ENCODE assay signal across 1 cellular context in the genomic region with DNA sequence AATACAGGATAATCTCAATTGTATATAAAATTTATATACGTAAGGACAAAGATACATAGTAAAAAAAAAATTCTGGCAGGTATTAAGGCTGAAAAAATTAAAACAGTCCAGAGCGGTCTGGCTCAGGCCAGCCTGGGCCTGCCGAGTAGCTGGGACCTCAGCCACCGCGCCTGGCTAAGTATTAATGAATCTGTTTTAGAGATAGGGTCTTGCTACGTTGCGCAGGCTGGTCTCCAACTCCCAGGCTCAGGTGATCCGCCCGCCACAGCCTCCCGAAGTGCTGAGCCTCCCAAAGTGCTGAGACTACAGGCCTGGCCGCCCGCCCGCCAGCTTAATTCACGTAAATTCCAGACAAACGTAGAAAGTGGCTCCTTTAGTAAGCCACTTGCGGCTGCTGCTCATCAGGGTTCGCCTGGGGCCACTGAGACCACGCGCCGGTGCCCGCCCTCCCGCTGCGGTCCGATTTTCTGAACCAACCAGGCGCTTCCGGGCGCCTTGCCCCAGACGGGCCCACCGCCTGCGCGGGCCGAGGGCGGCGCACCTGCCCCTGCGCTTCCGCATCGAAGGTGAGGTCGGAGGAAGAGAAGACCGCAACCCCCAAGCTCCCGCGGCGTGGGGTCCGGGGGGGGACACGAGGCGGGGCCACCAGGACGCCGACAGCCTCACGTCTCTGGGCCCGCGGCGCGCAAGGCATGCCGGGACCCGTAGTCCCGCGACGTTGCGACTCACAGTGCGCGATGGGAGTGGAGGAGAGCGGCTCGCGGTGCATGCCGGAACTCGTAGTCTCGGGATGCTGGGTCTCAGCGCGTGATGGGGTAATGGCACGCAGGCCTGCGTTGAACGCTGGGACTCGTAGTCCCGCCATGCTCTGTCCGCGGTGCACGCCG.
TF ChIP-seq lines count a peak whose summit lies in the region.

No MANE protein-coding gene starts in this region.

TF ChIP-seq in HepG2, 621 proteins besides CTCF, POLR2A, EP300 and RAD21 (continued from another document and continues in another):
- TF ChIP-seq, protein P1, sequence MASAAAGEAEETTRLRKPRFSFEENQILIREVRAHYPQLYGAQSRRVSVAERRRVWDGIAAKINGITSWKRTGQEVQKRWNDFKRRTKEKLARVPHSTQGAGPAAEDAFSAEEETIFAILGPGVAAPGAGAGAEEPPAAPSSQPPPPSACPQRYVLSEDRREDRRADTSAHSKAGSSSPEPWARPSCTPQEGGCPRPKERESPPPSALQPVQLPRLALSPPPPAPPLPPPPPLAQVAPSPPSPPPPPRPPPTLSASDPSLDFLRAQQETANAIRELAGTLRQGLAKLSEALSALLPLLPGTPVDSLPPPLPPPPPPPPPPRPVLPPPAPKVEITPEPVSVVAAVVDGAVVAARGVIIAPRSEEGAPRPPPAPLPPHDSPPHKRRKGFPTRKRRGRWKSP (CRISPR knock-in tag; IDR thresholded peaks at IDR 0.05), result peak; percentile 93
- TF ChIP-seq ZEB1 (IDR thresholded peaks at IDR 0.05; ENCODE audit: insufficient replicate concordance, low read depth), result peak; percentile 91
- TF ChIP-seq, protein P2, sequence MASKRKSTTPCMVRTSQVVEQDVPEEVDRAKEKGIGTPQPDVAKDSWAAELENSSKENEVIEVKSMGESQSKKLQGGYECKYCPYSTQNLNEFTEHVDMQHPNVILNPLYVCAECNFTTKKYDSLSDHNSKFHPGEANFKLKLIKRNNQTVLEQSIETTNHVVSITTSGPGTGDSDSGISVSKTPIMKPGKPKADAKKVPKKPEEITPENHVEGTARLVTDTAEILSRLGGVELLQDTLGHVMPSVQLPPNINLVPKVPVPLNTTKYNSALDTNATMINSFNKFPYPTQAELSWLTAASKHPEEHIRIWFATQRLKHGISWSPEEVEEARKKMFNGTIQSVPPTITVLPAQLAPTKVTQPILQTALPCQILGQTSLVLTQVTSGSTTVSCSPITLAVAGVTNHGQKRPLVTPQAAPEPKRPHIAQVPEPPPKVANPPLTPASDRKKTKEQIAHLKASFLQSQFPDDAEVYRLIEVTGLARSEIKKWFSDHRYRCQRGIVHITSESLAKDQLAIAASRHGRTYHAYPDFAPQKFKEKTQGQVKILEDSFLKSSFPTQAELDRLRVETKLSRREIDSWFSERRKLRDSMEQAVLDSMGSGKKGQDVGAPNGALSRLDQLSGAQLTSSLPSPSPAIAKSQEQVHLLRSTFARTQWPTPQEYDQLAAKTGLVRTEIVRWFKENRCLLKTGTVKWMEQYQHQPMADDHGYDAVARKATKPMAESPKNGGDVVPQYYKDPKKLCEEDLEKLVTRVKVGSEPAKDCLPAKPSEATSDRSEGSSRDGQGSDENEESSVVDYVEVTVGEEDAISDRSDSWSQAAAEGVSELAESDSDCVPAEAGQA (IDR thresholded peaks at IDR 0.05; ENCODE audit: low read depth), result no peak; the same call in 1 of the 2 replicates
- TF ChIP-seq, protein P2 (CRISPR knock-in tag; IDR thresholded peaks at IDR 0.05; ENCODE audit: borderline replicate concordance), result peak; percentile 52; the same call in 1 of the 2 replicates
- TF ChIP-seq STAG1 (CRISPR knock-in tag; IDR thresholded peaks at IDR 0.05), result 0 out of 2 replicates have a peak, but pooled peaks have one; percentile 9
- no peak for TF ChIP-seq TBL1XR1 (IDR thresholded peaks at IDR 0.05; ENCODE audit: borderline replicate concordance, low read length, partially characterized antibody)
- TF ChIP-seq, protein P3, sequence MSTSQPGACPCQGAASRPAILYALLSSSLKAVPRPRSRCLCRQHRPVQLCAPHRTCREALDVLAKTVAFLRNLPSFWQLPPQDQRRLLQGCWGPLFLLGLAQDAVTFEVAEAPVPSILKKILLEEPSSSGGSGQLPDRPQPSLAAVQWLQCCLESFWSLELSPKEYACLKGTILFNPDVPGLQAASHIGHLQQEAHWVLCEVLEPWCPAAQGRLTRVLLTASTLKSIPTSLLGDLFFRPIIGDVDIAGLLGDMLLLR (CRISPR knock-in tag; IDR thresholded peaks at IDR 0.05), result peak; percentile 64; the same call in 1 of the 2 replicates
- 0 out of 2 replicates have a peak, but pooled peaks have one; percentile 88 for TF ChIP-seq ZNF44 (CRISPR knock-in tag; IDR thresholded peaks at IDR 0.05)
- no peak for TF ChIP-seq ZNF138 (CRISPR knock-in tag; IDR thresholded peaks at IDR 0.05; ENCODE audit: low read depth)
- no peak; the same call in none of the 2 replicates for TF ChIP-seq DR1 (CRISPR knock-in tag; IDR thresholded peaks at IDR 0.05)
- peak; percentile 97 for TF ChIP-seq ZNF605 (CRISPR knock-in tag; IDR thresholded peaks at IDR 0.05)
- TF ChIP-seq PHB2 (IDR thresholded peaks at IDR 0.05; ENCODE audit: partially characterized antibody), result no peak
- TF ChIP-seq, protein P4, sequence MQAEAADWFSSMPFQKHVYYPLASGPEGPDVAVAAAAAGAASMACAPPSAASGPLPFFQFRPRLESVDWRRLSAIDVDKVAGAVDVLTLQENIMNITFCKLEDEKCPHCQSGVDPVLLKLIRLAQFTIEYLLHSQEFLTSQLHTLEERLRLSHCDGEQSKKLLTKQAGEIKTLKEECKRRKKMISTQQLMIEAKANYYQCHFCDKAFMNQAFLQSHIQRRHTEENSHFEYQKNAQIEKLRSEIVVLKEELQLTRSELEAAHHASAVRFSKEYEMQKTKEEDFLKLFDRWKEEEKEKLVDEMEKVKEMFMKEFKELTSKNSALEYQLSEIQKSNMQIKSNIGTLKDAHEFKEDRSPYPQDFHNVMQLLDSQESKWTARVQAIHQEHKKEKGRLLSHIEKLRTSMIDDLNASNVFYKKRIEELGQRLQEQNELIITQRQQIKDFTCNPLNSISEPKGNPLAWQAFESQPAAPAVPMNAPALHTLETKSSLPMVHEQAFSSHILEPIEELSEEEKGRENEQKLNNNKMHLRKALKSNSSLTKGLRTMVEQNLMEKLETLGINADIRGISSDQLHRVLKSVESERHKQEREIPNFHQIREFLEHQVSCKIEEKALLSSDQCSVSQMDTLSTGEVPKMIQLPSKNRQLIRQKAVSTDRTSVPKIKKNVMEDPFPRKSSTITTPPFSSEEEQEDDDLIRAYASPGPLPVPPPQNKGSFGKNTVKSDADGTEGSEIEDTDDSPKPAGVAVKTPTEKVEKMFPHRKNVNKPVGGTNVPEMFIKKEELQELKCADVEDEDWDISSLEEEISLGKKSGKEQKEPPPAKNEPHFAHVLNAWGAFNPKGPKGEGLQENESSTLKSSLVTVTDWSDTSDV (CRISPR knock-in tag; IDR thresholded peaks at IDR 0.05), result no peak
- TF ChIP-seq ZNF367 (CRISPR knock-in tag; IDR thresholded peaks at IDR 0.05; ENCODE audit: borderline replicate concordance), result no peak
- no peak; the same call in 1 of the 2 replicates for TF ChIP-seq KDM4B (CRISPR knock-in tag; IDR thresholded peaks at IDR 0.05)
- peak; percentile 47; the same call in 1 of the 2 replicates for TF ChIP-seq ZNF317 (CRISPR knock-in tag; IDR thresholded peaks at IDR 0.05)
- TF ChIP-seq ZNF792 (CRISPR knock-in tag; IDR thresholded peaks at IDR 0.05), result peak; percentile 75
- TF ChIP-seq KLF12 (CRISPR knock-in tag; IDR thresholded peaks at IDR 0.05; ENCODE audit: borderline replicate concordance), result peak; percentile 88
- no peak for TF ChIP-seq NFIB (CRISPR knock-in tag; IDR thresholded peaks at IDR 0.05; ENCODE audit: borderline replicate concordance)
- TF ChIP-seq PHF8 (CRISPR knock-in tag; IDR thresholded peaks at IDR 0.05), result peak; percentile 85
- TF ChIP-seq, protein P5, sequence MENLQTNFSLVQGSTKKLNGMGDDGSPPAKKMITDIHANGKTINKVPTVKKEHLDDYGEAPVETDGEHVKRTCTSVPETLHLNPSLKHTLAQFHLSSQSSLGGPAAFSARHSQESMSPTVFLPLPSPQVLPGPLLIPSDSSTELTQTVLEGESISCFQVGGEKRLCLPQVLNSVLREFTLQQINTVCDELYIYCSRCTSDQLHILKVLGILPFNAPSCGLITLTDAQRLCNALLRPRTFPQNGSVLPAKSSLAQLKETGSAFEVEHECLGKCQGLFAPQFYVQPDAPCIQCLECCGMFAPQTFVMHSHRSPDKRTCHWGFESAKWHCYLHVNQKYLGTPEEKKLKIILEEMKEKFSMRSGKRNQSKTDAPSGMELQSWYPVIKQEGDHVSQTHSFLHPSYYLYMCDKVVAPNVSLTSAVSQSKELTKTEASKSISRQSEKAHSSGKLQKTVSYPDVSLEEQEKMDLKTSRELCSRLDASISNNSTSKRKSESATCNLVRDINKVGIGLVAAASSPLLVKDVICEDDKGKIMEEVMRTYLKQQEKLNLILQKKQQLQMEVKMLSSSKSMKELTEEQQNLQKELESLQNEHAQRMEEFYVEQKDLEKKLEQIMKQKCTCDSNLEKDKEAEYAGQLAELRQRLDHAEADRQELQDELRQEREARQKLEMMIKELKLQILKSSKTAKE (CRISPR knock-in tag; IDR thresholded peaks at IDR 0.05; ENCODE audit: borderline replicate concordance), result peak; percentile 83
- TF ChIP-seq HCFC1 (IDR thresholded peaks at IDR 0.05; ENCODE audit: low read depth, low read length), result peak; percentile 93
- TF ChIP-seq ZNF264 (CRISPR knock-in tag; IDR thresholded peaks at IDR 0.05), result no peak; the same call in 1 of the 2 replicates
- no peak for TF ChIP-seq ARNT (IDR thresholded peaks at IDR 0.05)
- no peak for TF ChIP-seq SNRNP70 (IDR thresholded peaks at IDR 0.05; ENCODE audit: low read depth, low read length)
- peak; percentile 84; the same call in 1 of the 2 replicates for TF ChIP-seq ZNF709 (CRISPR knock-in tag; IDR thresholded peaks at IDR 0.05)
- 0 out of 2 replicates have a peak, but pooled peaks have one; percentile 51 for TF ChIP-seq ZNF160 (CRISPR knock-in tag; IDR thresholded peaks at IDR 0.05)
- peak; percentile 73; the same call in 1 of the 2 replicates for TF ChIP-seq ZNF703 (CRISPR knock-in tag; IDR thresholded peaks at IDR 0.05; ENCODE audit: borderline replicate concordance)
- peak; percentile 99 for TF ChIP-seq ZNF607 (CRISPR knock-in tag; IDR thresholded peaks at IDR 0.05; ENCODE audit: borderline replicate concordance)
- TF ChIP-seq, protein P6, sequence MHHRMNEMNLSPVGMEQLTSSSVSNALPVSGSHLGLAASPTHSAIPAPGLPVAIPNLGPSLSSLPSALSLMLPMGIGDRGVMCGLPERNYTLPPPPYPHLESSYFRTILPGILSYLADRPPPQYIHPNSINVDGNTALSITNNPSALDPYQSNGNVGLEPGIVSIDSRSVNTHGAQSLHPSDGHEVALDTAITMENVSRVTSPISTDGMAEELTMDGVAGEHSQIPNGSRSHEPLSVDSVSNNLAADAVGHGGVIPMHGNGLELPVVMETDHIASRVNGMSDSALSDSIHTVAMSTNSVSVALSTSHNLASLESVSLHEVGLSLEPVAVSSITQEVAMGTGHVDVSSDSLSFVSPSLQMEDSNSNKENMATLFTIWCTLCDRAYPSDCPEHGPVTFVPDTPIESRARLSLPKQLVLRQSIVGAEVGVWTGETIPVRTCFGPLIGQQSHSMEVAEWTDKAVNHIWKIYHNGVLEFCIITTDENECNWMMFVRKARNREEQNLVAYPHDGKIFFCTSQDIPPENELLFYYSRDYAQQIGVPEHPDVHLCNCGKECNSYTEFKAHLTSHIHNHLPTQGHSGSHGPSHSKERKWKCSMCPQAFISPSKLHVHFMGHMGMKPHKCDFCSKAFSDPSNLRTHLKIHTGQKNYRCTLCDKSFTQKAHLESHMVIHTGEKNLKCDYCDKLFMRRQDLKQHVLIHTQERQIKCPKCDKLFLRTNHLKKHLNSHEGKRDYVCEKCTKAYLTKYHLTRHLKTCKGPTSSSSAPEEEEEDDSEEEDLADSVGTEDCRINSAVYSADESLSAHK (CRISPR knock-in tag; IDR thresholded peaks at IDR 0.05; ENCODE audit: borderline replicate concordance), result no peak
- TF ChIP-seq ATF7-NPFF (CRISPR knock-in tag; IDR thresholded peaks at IDR 0.05; ENCODE audit: low read depth), result peak; percentile 46; the same call in 1 of the 2 replicates
- TF ChIP-seq ZNF12 (CRISPR knock-in tag; IDR thresholded peaks at IDR 0.05), result no peak
- TF ChIP-seq HNRNPK (IDR thresholded peaks at IDR 0.05; ENCODE audit: low read depth, low read length, poor library complexity, severe bottlenecking), result peak; percentile 48
- TF ChIP-seq, protein P7, sequence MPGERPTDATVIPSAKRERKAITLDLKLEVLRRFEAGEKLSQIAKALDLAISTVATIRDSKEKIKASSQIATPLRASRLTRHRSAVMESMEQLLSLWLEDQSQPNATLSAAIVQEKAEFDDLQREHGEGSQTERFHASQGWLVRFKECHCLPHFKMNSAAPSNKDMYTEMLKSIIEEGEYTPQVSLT (CRISPR knock-in tag; IDR thresholded peaks at IDR 0.05; ENCODE audit: borderline replicate concordance, low read depth), result no peak; the same call in 1 of the 2 replicates
- TF ChIP-seq RXRB (CRISPR knock-in tag; IDR thresholded peaks at IDR 0.05; ENCODE audit: borderline replicate concordance), result peak; percentile 85
- peak; percentile 9 for TF ChIP-seq SIX4 (CRISPR knock-in tag; IDR thresholded peaks at IDR 0.05)
- TF ChIP-seq ZNF570 (CRISPR knock-in tag; IDR thresholded peaks at IDR 0.05; ENCODE audit: borderline replicate concordance), result no peak
- 0 out of 2 replicates have a peak, but pooled peaks have one; percentile 52 for TF ChIP-seq ZNF484 (CRISPR knock-in tag; IDR thresholded peaks at IDR 0.05; ENCODE audit: borderline replicate concordance, low read depth)
- TF ChIP-seq HIVEP1 (CRISPR knock-in tag; IDR thresholded peaks at IDR 0.05), result peak; percentile 95
- no peak for TF ChIP-seq ZNF3 (CRISPR knock-in tag; IDR thresholded peaks at IDR 0.05)
- peak; percentile 50; the same call in 1 of the 2 replicates for TF ChIP-seq ZBTB3 (CRISPR knock-in tag; IDR thresholded peaks at IDR 0.05; ENCODE audit: borderline replicate concordance, low read depth)
- peak; percentile 65; the same call in 1 of the 2 replicates for TF ChIP-seq NFKB2 (CRISPR knock-in tag; IDR thresholded peaks at IDR 0.05; ENCODE audit: borderline replicate concordance)
- peak; percentile 86 for TF ChIP-seq TEAD3 (CRISPR knock-in tag; optimal IDR thresholded peaks at IDR 0.05; ENCODE audit: borderline replicate concordance)
- TF ChIP-seq ZNF598 (CRISPR knock-in tag; IDR thresholded peaks at IDR 0.05; ENCODE audit: borderline replicate concordance), result peak; percentile 93
- TF ChIP-seq, protein P8, sequence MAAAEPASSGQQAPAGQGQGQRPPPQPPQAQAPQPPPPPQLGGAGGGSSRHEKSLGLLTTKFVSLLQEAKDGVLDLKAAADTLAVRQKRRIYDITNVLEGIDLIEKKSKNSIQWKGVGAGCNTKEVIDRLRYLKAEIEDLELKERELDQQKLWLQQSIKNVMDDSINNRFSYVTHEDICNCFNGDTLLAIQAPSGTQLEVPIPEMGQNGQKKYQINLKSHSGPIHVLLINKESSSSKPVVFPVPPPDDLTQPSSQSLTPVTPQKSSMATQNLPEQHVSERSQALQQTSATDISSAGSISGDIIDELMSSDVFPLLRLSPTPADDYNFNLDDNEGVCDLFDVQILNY (CRISPR knock-in tag; conservative IDR thresholded peaks at IDR 0.05), result no peak; the same call in 1 of the 2 replicates
